8 cellular contexts compared by ENCODE assay signal in the genomic region with DNA sequence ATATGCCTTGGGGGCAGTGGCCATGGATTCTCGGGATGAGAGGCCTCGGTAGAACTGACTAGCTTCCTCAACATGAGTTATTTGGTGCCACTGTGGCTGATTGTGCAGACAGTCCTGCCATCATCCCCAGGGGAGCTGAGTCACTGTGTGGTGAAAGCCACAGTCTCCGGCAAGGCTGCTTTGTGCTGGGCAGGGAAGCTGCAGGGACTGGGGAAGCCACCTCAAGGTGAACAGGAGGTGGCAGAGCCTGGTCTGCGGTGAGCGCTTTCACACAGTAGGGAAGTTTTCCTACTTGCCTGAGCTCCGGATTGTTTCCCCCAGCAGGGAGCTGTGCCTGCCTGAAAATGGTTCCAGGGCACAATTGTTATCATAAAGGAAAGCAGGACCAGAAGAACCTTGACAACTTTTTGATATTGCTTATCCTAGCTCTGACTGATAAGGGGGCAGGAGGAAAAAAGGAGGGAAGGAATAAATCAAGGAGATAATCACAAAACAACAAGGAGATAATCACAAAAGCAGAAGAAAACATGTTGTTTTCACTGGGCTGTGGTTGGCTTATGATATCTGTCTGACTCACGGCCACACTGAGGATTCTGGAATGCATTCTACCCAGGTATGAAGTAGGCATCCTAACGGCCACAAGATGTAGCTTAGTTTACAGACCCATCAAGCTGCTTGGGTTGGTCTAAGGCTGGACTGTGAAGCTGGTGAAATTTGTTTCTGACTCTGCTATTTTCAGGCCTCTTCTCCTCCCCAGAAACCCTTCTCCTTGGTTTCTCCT. TPM values are rescaled to one million over a fixed set of nuclear protein-coding genes. Genes with fewer than 3 reads are reported as not detected.
DNase-seq lines count a peak whose midpoint lies in the region; ATAC-seq lines count a peak whose summit lies in the region.

No MANE protein-coding gene starts in this region.

- peak overlapping the region; percentile 11 for H3K4me3 Mint-ChIP-seq in activated CD4-positive, alpha-beta T cell treated with anti-CD3 and anti-CD28 coated beads for 36 hours
- H3K4me3 Mint-ChIP-seq in effector memory CD8-positive, alpha-beta T cell: no peak overlapping the region

- DNase-seq in ELR (ENCODE audit: low read depth) (peak; percentile 92), LoVo (ENCODE audit: low spot score) (peak; percentile 37), DMS114 treated with DMSO at 0.1 percent for 48 hours (lab: John Stamatoyannopoulos, UW; ENCODE audit: unreplicated experiment) (no peak), DMS79 treated with DMSO at 0.1 percent for 48 hours (lab: John Stamatoyannopoulos, UW) (no peak)
- peak; percentile 88 for DNase-seq in activated CD4-positive, alpha-beta T cell treated with anti-CD3 and anti-CD28 coated beads for 36 hours
- DNase-seq in effector memory CD8-positive, alpha-beta T cell: peak; percentile 49 to 56 (median 51)
- DNase-seq in stimulated activated CD4-positive, alpha-beta T cell treated with anti-CD3 and anti-CD28 coated beads, Interleukin-2, amount 100 ng/mL, for 24 hours: peak; percentile 71 to 73

- H3K4me1 Mint-ChIP-seq in activated CD4-positive, alpha-beta T cell treated with anti-CD3 and anti-CD28 coated beads for 36 hours: no peaks in the 10 kb centered on the region
- no peaks in the 10 kb centered on the region for H3K4me1 Mint-ChIP-seq in effector memory CD8-positive, alpha-beta T cell (ENCODE audit: low read depth in 2 of 2)

- H3K27me3 Mint-ChIP-seq in activated CD4-positive, alpha-beta T cell treated with anti-CD3 and anti-CD28 coated beads for 36 hours: no peaks in the 10 kb centered on the region
- no peaks in the 10 kb centered on the region for H3K27me3 Mint-ChIP-seq in effector memory CD8-positive, alpha-beta T cell

- ATAC-seq in GM21717 (IDR thresholded peaks at IDR 0.05; ENCODE audit: unreplicated experiment): peak; percentile 88
- ATAC-seq in activated CD4-positive, alpha-beta T cell treated with anti-CD3 and anti-CD28 coated beads for 36 hours: peak; percentile 99
- ATAC-seq in effector memory CD8-positive, alpha-beta T cell (replicated peaks): peak; percentile 99

- CTCF ChIA-PET in activated CD4-positive, alpha-beta T cell treated with anti-CD3 and anti-CD28 coated beads for 36 hours (lab: Charles Lee): interaction anchor here (0.5 to 2.0 kb wide), 11 partner anchors 9 to 526 kb away, joined by 3 to 15 read pairs (median 3); no protein-coding TSS in a partner anchor

- no peaks in the 10 kb centered on the region for H3K9me3 Mint-ChIP-seq in activated CD4-positive, alpha-beta T cell treated with anti-CD3 and anti-CD28 coated beads for 36 hours (ENCODE audit: low read depth)
- no peaks in the 10 kb centered on the region for H3K9me3 Mint-ChIP-seq in effector memory CD8-positive, alpha-beta T cell

- H3K27ac Mint-ChIP-seq in activated CD4-positive, alpha-beta T cell treated with anti-CD3 and anti-CD28 coated beads for 36 hours: peak overlapping the region; percentile 62
- H3K27ac Mint-ChIP-seq in effector memory CD8-positive, alpha-beta T cell: no peak overlapping the region

- intact Hi-C loops in activated CD4-positive, alpha-beta T cell treated with anti-CD3 and anti-CD28 coated beads for 36 hours (cut with DNase I, micrococcal nuclease): loop anchor here (1.0 to 5.0 kb wide), 5 partner anchors 18 to 149 kb away; partner anchors contain the start of gene GNG2 (in 2 of the 2)

- POLR2A ChIA-PET in activated CD4-positive, alpha-beta T cell treated with anti-CD3 and anti-CD28 coated beads for 36 hours (lab: Charles Lee): interaction anchor here (0.6 to 1.7 kb wide), 6 partner anchors 16 to 41 kb away, joined by 3 to 12 read pairs (median 4); partner anchors contain the start of gene GNG2

- peaks cover 2% of the 10 kb centered on the region for H3K36me3 Mint-ChIP-seq in activated CD4-positive, alpha-beta T cell treated with anti-CD3 and anti-CD28 coated beads for 36 hours (ENCODE audit: low read depth)
- no peaks in the 10 kb centered on the region for H3K36me3 Mint-ChIP-seq in effector memory CD8-positive, alpha-beta T cell (ENCODE audit: insufficient read depth)

RNA-seq across cellular contexts. Expression of gene GNG2, which starts 32.2 kb away (rescaled TPM):
- total RNA-seq in activated CD4-positive, alpha-beta T cell treated with anti-CD3 and anti-CD28 coated beads for 36 hours: 100 to 1,000 TPM; 133 to 136 TPM

Comparison
In these comparisons a context has a peak if more than half of its experiments do, and no peak if none do; other contexts are left out.
1. DNase-seq: peak in ELR (single experiment), LoVo (single experiment), activated CD4-positive, alpha-beta T cell treated with anti-CD3 and anti-CD28 coated beads for 36 hours (single experiment), effector memory CD8-positive, alpha-beta T cell (3 of 3) and stimulated activated CD4-positive, alpha-beta T cell treated with anti-CD3 and anti-CD28 coated beads, Interleukin-2, amount 100 ng/mL, for 24 hours (2 of 2); none in DMS114 treated with DMSO at 0.1 percent for 48 hours (single experiment) and DMS79 treated with DMSO at 0.1 percent for 48 hours (single experiment).
2. Peak in every context shown above with its lines, with median percentiles within 50 percentile points of each other: ATAC-seq.